Comparison of ENCODE assay signal across 1 cellular context in genomic region chr11:58741127-58741526, GRCh38.
TF ChIP-seq lines count a peak whose summit lies in the region.

No MANE protein-coding gene starts in this region.

TF ChIP-seq in K562, 482 proteins besides CTCF, POLR2A, EP300 and RAD21 (continued from another document):
- TF ChIP-seq SFPQ (IDR thresholded peaks at IDR 0.05; ENCODE audit: low read depth, low read length) = no peak
- no peak for TF ChIP-seq ZNF695 (CRISPR knock-in tag; IDR thresholded peaks at IDR 0.05)
- TF ChIP-seq ZBTB2 (IDR thresholded peaks at IDR 0.05) = no peak
- TF ChIP-seq AFF1 (IDR thresholded peaks at IDR 0.05; ENCODE audit: low read depth in 1 of 2, partially characterized antibody in 2 of 2) = no peak
- no peak for TF ChIP-seq TAF9B (IDR thresholded peaks at IDR 0.05; ENCODE audit: partially characterized antibody)
- no peak for TF ChIP-seq RERE (CRISPR knock-in tag; IDR thresholded peaks at IDR 0.05; ENCODE audit: borderline replicate concordance)
- TF ChIP-seq ZNF644 (tag; IDR thresholded peaks at IDR 0.05; ENCODE audit: low read depth) = no peak
- no peak for TF ChIP-seq HEY1 (CRISPR knock-in tag; IDR thresholded peaks at IDR 0.05; ENCODE audit: borderline replicate concordance)
- no peak for TF ChIP-seq L3MBTL2 (IDR thresholded peaks at IDR 0.05)
- 0 out of 4 replicates have a peak, but pooled peaks of 1 of the 2 experiments have one; percentile 13 for TF ChIP-seq TRIM24 (IDR thresholded peaks at IDR 0.05)
- no peak for TF ChIP-seq NR2C2 (CRISPR knock-in tag; IDR thresholded peaks at IDR 0.05)
- no peak for TF ChIP-seq NR2C2 (tag; IDR thresholded peaks at IDR 0.05)
- TF ChIP-seq ZNF347 (CRISPR knock-in tag; IDR thresholded peaks at IDR 0.05; ENCODE audit: low read depth) = no peak
- no peak for TF ChIP-seq SMAD2 (IDR thresholded peaks at IDR 0.05; ENCODE audit: low read depth, low read length)
- TF ChIP-seq E2F1 (CRISPR knock-in tag; IDR thresholded peaks at IDR 0.05) = no peak
- no peak for TF ChIP-seq ZNF76 (CRISPR knock-in tag; IDR thresholded peaks at IDR 0.05; ENCODE audit: borderline replicate concordance)
- no peak for TF ChIP-seq POLR2B (IDR thresholded peaks at IDR 0.05; ENCODE audit: low read depth, partially characterized antibody)
- no peak for TF ChIP-seq NCOA1 (IDR thresholded peaks at IDR 0.05; ENCODE audit: low read depth)
- no peak for TF ChIP-seq ZNF639 (CRISPR knock-in tag; conservative IDR thresholded peaks at IDR 0.05 in 1 of 2, IDR thresholded peaks at IDR 0.05 in 1 of 2)
- no peak for TF ChIP-seq SREBF1 (IDR thresholded peaks at IDR 0.05; ENCODE audit: borderline replicate concordance, low read depth, low read length)
- no peak for TF ChIP-seq BRCA1 (IDR thresholded peaks at IDR 0.05)
- no peak for TF ChIP-seq BRCA1 (CRISPR knock-in tag; IDR thresholded peaks at IDR 0.05)
- no peak for TF ChIP-seq MAFF (IDR thresholded peaks at IDR 0.05; ENCODE audit: low read length)
- TF ChIP-seq TSHZ1 (CRISPR knock-in tag; IDR thresholded peaks at IDR 0.05) = no peak
- no peak for TF ChIP-seq CAMTA2 (CRISPR knock-in tag; conservative IDR thresholded peaks at IDR 0.05)
- TF ChIP-seq NR2C1 (IDR thresholded peaks at IDR 0.05) = no peak
- no peak for TF ChIP-seq NR2C1 (tag; IDR thresholded peaks at IDR 0.05)
- no peak for TF ChIP-seq NR0B1 (IDR thresholded peaks at IDR 0.05; ENCODE audit: partially characterized antibody)
- no peak for TF ChIP-seq U2AF2 (optimal IDR thresholded peaks at IDR 0.05; ENCODE audit: low read depth, low read length)
- peak; percentile 38 to 67; a peak in 2 of 3 replicates for TF ChIP-seq CBX3 (IDR thresholded peaks at IDR 0.05; ENCODE audit: borderline replicate concordance in 1 of 2, low read length in 2 of 2)
- TF ChIP-seq CBX5 (IDR thresholded peaks at IDR 0.05; ENCODE audit: borderline replicate concordance, low read depth) = peak; percentile 53; the same call in 1 of the 2 replicates
- no peak for TF ChIP-seq PPARD (CRISPR knock-in tag; IDR thresholded peaks at IDR 0.05)
- no peak for TF ChIP-seq HLTF (IDR thresholded peaks at IDR 0.05)
- no peak for TF ChIP-seq KLF10 (CRISPR knock-in tag; IDR thresholded peaks at IDR 0.05)
- peak; percentile 63 for TF ChIP-seq ZNF316 (IDR thresholded peaks at IDR 0.05)
- peak; percentile 89 for TF ChIP-seq TRIM28 (IDR thresholded peaks at IDR 0.05)
- no peak for TF ChIP-seq HDAC8 (tag; IDR thresholded peaks at IDR 0.05)
- TF ChIP-seq NFATC3 (IDR thresholded peaks at IDR 0.05) = no peak
- TF ChIP-seq CTBP1 (IDR thresholded peaks at IDR 0.05; ENCODE audit: borderline replicate concordance) = no peak
